1 cellular context compared by ENCODE assay signal in the genomic region with DNA sequence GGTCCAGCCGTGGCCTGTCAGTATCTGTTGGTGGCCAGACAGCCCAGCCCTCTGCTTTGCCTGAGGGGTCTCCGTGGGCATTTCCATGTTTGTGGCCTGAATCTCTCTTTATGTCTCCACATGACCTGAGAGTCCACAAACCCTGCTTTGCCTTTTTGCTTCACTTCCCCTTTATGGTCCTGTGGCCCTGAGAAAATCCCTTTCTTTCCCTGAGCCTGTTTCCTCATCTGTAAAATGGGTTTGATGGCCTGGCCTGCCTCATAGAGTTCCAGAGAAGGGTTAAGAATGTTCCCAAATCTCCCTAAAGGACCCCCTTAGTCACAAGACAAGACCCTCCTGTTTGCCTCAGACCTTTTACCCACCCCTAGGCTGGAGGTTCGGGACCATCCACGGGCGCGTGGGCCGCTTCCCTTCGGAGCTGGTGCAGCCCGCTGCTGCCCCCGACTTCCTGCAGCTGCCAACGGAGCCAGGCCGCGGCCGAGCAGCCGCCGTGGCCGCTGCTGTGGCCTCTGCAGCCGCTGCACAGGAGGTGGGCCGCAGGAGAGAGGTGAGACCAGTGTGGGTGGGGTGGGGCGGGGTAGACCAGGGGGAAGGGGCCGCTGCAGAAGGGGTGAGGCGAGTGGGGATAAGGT.
TF ChIP-seq lines count a peak whose summit lies in the region.

No MANE protein-coding gene starts in this region.

TF ChIP-seq in IMR-90, 13 proteins besides CTCF, POLR2A, EP300 and RAD21 (continued from another document):
- TF ChIP-seq, protein P1, sequence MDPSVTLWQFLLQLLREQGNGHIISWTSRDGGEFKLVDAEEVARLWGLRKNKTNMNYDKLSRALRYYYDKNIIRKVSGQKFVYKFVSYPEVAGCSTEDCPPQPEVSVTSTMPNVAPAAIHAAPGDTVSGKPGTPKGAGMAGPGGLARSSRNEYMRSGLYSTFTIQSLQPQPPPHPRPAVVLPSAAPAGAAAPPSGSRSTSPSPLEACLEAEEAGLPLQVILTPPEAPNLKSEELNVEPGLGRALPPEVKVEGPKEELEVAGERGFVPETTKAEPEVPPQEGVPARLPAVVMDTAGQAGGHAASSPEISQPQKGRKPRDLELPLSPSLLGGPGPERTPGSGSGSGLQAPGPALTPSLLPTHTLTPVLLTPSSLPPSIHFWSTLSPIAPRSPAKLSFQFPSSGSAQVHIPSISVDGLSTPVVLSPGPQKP (IDR thresholded peaks at IDR 0.05; ENCODE audit: borderline replicate concordance, low read depth, low read length), result no peak
- TF ChIP-seq USF2 (IDR thresholded peaks at IDR 0.05; ENCODE audit: low read depth, low read length) (no peak), MXI1 (IDR thresholded peaks at IDR 0.05; ENCODE audit: borderline replicate concordance, low read depth, low read length) (no peak), CEBPB (IDR thresholded peaks at IDR 0.05; ENCODE audit: low read depth, low read length) (no peak), SMC3 (IDR thresholded peaks at IDR 0.05; ENCODE audit: low read depth, low read length) (no peak)
